In genomic region chr16:86827521-86827920, GRCh38 we compare ENCODE assay signal across 14 cellular contexts.
"Had no signal": no experiment of that assay in that cellular context is flagged by ENCODE, and none has a peak within 500 bp of the region (broad histone marks: within the 10 kb centered on the region; RNA-seq: fewer than 3 reads in every experiment).

No MANE protein-coding gene starts in this region.

- H3K4me1 Mint-ChIP-seq: activated B cell treated with CpG ODN at 0.5 μM for 24 hours; activated T-helper 17 cell treated with anti-CD3 and anti-CD28 coated beads, Interleukin-2, amount 50 U/mL, for 72 hours had no signal

- H3K36me3 Mint-ChIP-seq: activated naive CD4-positive, alpha-beta T cell treated with anti-CD3 and anti-CD28 coated beads, Interleukin-2, amount 10 ng/mL, durations not matched to agents 7 days and 5 days; mesothelial cell of epicardium had no signal

- H2AFZ ChIP-seq: hepatocyte had no signal

- H3K27ac ChIP-seq: hepatocyte, right atrium auricular region, stomach, thoracic aorta had no signal

- H3K27ac Mint-ChIP-seq: activated B cell treated with CpG ODN at 0.5 μM for 24 hours; activated CD4-positive, alpha-beta T cell treated with anti-CD3 and anti-CD28 coated beads, Interleukin-2, amount 10 ng/mL, durations not matched to agents 24 days and 14 days; activated naive CD4-positive, alpha-beta T cell treated with anti-CD3 and anti-CD28 coated beads, Interleukin-2, amount 10 ng/mL, durations not matched to agents 7 days and 5 days; activated T-helper 17 cell treated with anti-CD3 and anti-CD28 coated beads, Interleukin-2, amount 50 U/mL, for 72 hours; dendritic cell treated with granulocyte-macrophage colony-stimulating factor and Interleukin-4, amounts not matched to agents 40 ng/mL and 50 ng/mL, for 4 days; mesothelial cell of epicardium had no signal

- H3K4me3 ChIP-seq: hepatocyte, right atrium auricular region, stomach, thoracic aorta had no signal

- H3K79me2 ChIP-seq: hepatocyte had no signal

- H3K4me1 ChIP-seq: right atrium auricular region, stomach had no signal

- H3K9me3 ChIP-seq: right atrium auricular region, stomach, thoracic aorta had no signal

- H3K27me3 ChIP-seq: right atrium auricular region had no signal

- DNase-seq: activated B cell treated with CpG ODN at 0.5 μM for 24 hours; activated CD4-positive, alpha-beta T cell treated with anti-CD3 and anti-CD28 coated beads, Interleukin-2, amount 10 ng/mL, durations not matched to agents 24 days and 14 days; activated CD8-positive, alpha-beta memory T cell treated with anti-CD3 and anti-CD28 coated beads for 24 hours; activated naive CD4-positive, alpha-beta T cell treated with anti-CD3 and anti-CD28 coated beads, Interleukin-2, amount 10 ng/mL, durations not matched to agents 7 days and 5 days; central memory CD4-positive, alpha-beta T cell; posterior cingulate gyrus; small intestine; stomach had no signal

- H3K4me3 Mint-ChIP-seq: activated B cell treated with CpG ODN at 0.5 μM for 24 hours; activated CD4-positive, alpha-beta T cell treated with anti-CD3 and anti-CD28 coated beads, Interleukin-2, amount 10 ng/mL, durations not matched to agents 24 days and 14 days; activated naive CD4-positive, alpha-beta T cell treated with anti-CD3 and anti-CD28 coated beads, Interleukin-2, amount 10 ng/mL, durations not matched to agents 7 days and 5 days; activated T-helper 17 cell treated with anti-CD3 and anti-CD28 coated beads, Interleukin-2, amount 50 U/mL, for 72 hours; dendritic cell treated with granulocyte-macrophage colony-stimulating factor and Interleukin-4, amounts not matched to agents 40 ng/mL and 50 ng/mL, for 4 days; mesothelial cell of epicardium had no signal

- H3K36me3 ChIP-seq: right atrium auricular region, stomach, thoracic aorta had no signal

- H3K9me3 Mint-ChIP-seq: activated B cell treated with CpG ODN at 0.5 μM for 24 hours; activated CD4-positive, alpha-beta T cell treated with anti-CD3 and anti-CD28 coated beads, Interleukin-2, amount 10 ng/mL, durations not matched to agents 24 days and 14 days; activated naive CD4-positive, alpha-beta T cell treated with anti-CD3 and anti-CD28 coated beads, Interleukin-2, amount 10 ng/mL, durations not matched to agents 7 days and 5 days; activated T-helper 17 cell treated with anti-CD3 and anti-CD28 coated beads, Interleukin-2, amount 50 U/mL, for 72 hours; dendritic cell treated with granulocyte-macrophage colony-stimulating factor and Interleukin-4, amounts not matched to agents 40 ng/mL and 50 ng/mL, for 4 days had no signal

- H3K4me2 ChIP-seq: hepatocyte had no signal
